ENCODE assay signal across 11 cellular contexts in genomic region chr5:110013042-110013441, GRCh38.
"Had no signal": no experiment of that assay in that cellular context is flagged by ENCODE, and none has a peak within 500 bp of the region (broad histone marks: within the 10 kb centered on the region; RNA-seq: fewer than 3 reads in every experiment).

No MANE protein-coding gene starts in this region.

- H3K9me3 ChIP-seq: HAP-1 had no signal

- H3K4me3 Mint-ChIP-seq: GM23338, H9, HFFc6 had no signal

- H3K27ac Mint-ChIP-seq: GM23338, H9, HFFc6 had no signal

- H3K4me1 ChIP-seq: HAP-1 had no signal

- H3K36me3 ChIP-seq: HAP-1 had no signal

- DNase-seq: GM23248, GOT3, H7, H9, HCEC 1CT, HFFc6 had no signal

- H2AFZ ChIP-seq: GM23248, GM23338 had no signal

- H3K9me3 Mint-ChIP-seq: GM23338, H9, HFFc6 had no signal

- ATAC-seq: GM23338, HCT116 had no signal

- H3K4me3 ChIP-seq: GM23248, GM23338, HAP-1 had no signal

- H3K4me2 ChIP-seq: GM23338 had no signal

- FAIRE-seq: H1, H54 had no signal

- H3K27ac ChIP-seq: GM23248 had no signal

- H3K9ac ChIP-seq: GM23248 had no signal
